1 cellular context compared by ENCODE assay signal in genomic region chr13:102800145-102801041, GRCh38.
TF ChIP-seq lines count a peak whose summit lies in the region.

No MANE protein-coding gene starts in this region.

TF ChIP-seq in HepG2, 621 proteins besides CTCF, POLR2A, EP300 and RAD21 (continued from another document and continues in another):
- TF ChIP-seq HOXA5 (CRISPR knock-in tag; IDR thresholded peaks at IDR 0.05): peak; percentile 62; the same call in 1 of the 2 replicates
- TF ChIP-seq YEATS4 (CRISPR knock-in tag; IDR thresholded peaks at IDR 0.05; ENCODE audit: borderline replicate concordance): peak; percentile 76
- TF ChIP-seq ZIK1 (CRISPR knock-in tag; IDR thresholded peaks at IDR 0.05; ENCODE audit: borderline replicate concordance, low read depth): peak; percentile 65; the same call in 1 of the 2 replicates
- TF ChIP-seq ARID4A (CRISPR knock-in tag; IDR thresholded peaks at IDR 0.05; ENCODE audit: borderline replicate concordance): peak; percentile 92
- peak; percentile 85 for TF ChIP-seq ASH2L (IDR thresholded peaks at IDR 0.05; ENCODE audit: insufficient read length, low read depth, low read length)
- TF ChIP-seq ZBTB33 (CRISPR knock-in tag; IDR thresholded peaks at IDR 0.05): no peak
- TF ChIP-seq FOXO1 (CRISPR knock-in tag; IDR thresholded peaks at IDR 0.05): peak; percentile 25; the same call in 1 of the 2 replicates
- 0 out of 2 replicates have a peak, but pooled peaks have one; percentile 29 for TF ChIP-seq ZSCAN20 (CRISPR knock-in tag; IDR thresholded peaks at IDR 0.05; ENCODE audit: borderline replicate concordance)
- no peak; the same call in 1 of the 2 replicates for TF ChIP-seq ZNF691 (CRISPR knock-in tag; IDR thresholded peaks at IDR 0.05; ENCODE audit: borderline replicate concordance, low read depth)
- peak; percentile 85 for TF ChIP-seq RBFOX2 (IDR thresholded peaks at IDR 0.05; ENCODE audit: low read depth, low read length)
- TF ChIP-seq TBX2 (CRISPR knock-in tag; IDR thresholded peaks at IDR 0.05; ENCODE audit: borderline replicate concordance): peak; percentile 61; the same call in 1 of the 2 replicates
- TF ChIP-seq SIN3A (IDR thresholded peaks at IDR 0.05; ENCODE audit: borderline replicate concordance, low read depth, low read length): 0 out of 2 replicates have a peak, but pooled peaks have one; percentile 30
- TF ChIP-seq ZNF891 (CRISPR knock-in tag; IDR thresholded peaks at IDR 0.05): peak; percentile 47; the same call in 1 of the 2 replicates
- TF ChIP-seq KLF6 (CRISPR knock-in tag; IDR thresholded peaks at IDR 0.05): peak; percentile 52; the same call in 1 of the 2 replicates
- TF ChIP-seq IRF9 (CRISPR knock-in tag; IDR thresholded peaks at IDR 0.05; ENCODE audit: borderline replicate concordance): no peak; the same call in 1 of the 2 replicates
- TF ChIP-seq BRD4 (CRISPR knock-in tag; IDR thresholded peaks at IDR 0.05): peak; percentile 73; the same call in 1 of the 2 replicates
- no peak for TF ChIP-seq BHLHE40 (IDR thresholded peaks at IDR 0.05; ENCODE audit: low read length)
- TF ChIP-seq CBX1 (IDR thresholded peaks at IDR 0.05; ENCODE audit: low read depth): peak; percentile 23
- TF ChIP-seq SIX4 (CRISPR knock-in tag; IDR thresholded peaks at IDR 0.05): no peak
- peak; percentile 60 for TF ChIP-seq PATZ1 (CRISPR knock-in tag; IDR thresholded peaks at IDR 0.05)
- peak; percentile 74 for TF ChIP-seq HOXA3 (CRISPR knock-in tag; IDR thresholded peaks at IDR 0.05)
- peak; percentile 96 for TF ChIP-seq ZNF142 (CRISPR knock-in tag; IDR thresholded peaks at IDR 0.05)
- TF ChIP-seq ARID2 (CRISPR knock-in tag; IDR thresholded peaks at IDR 0.05; ENCODE audit: borderline replicate concordance): 0 out of 2 replicates have a peak, but pooled peaks have one; percentile 68
- no peak for TF ChIP-seq NR0B2 (CRISPR knock-in tag; IDR thresholded peaks at IDR 0.05)
- TF ChIP-seq ZMAT3 (CRISPR knock-in tag; conservative IDR thresholded peaks at IDR 0.05): 0 out of 2 replicates have a peak, but pooled peaks have one; percentile 61
- peak; percentile 71 for TF ChIP-seq MAX (IDR thresholded peaks at IDR 0.05)
- TF ChIP-seq ZNF446 (CRISPR knock-in tag; IDR thresholded peaks at IDR 0.05): peak; percentile 93
- TF ChIP-seq ZSCAN21 (CRISPR knock-in tag; IDR thresholded peaks at IDR 0.05; ENCODE audit: borderline replicate concordance): peak; percentile 77
- TF ChIP-seq ARNT2 (CRISPR knock-in tag; IDR thresholded peaks at IDR 0.05; ENCODE audit: low read depth): peak; percentile 73; the same call in 1 of the 2 replicates
- TF ChIP-seq ZNF460 (CRISPR knock-in tag; IDR thresholded peaks at IDR 0.05; ENCODE audit: borderline replicate concordance): no peak
- peak; percentile 66; the same call in 1 of the 2 replicates for TF ChIP-seq ZGPAT (CRISPR knock-in tag; IDR thresholded peaks at IDR 0.05)
- TF ChIP-seq DRAP1 (CRISPR knock-in tag; IDR thresholded peaks at IDR 0.05): no peak
- TF ChIP-seq ZNF709 (CRISPR knock-in tag; IDR thresholded peaks at IDR 0.05): peak; percentile 86
- peak; percentile 67 for TF ChIP-seq POGK (CRISPR knock-in tag; conservative IDR thresholded peaks at IDR 0.05)
- peak; percentile 39; the same call in 1 of the 2 replicates for TF ChIP-seq SAFB2 (CRISPR knock-in tag; IDR thresholded peaks at IDR 0.05; ENCODE audit: borderline replicate concordance, low read depth)
- TF ChIP-seq ZNF382 (CRISPR knock-in tag; IDR thresholded peaks at IDR 0.05; ENCODE audit: borderline replicate concordance): no peak
- no peak for TF ChIP-seq MLLT10 (CRISPR knock-in tag; IDR thresholded peaks at IDR 0.05)
